ENCODE assay signal across 8 cellular contexts in genomic region chr1:226912587-226913176, GRCh38. TPM values are rescaled to one million over a fixed set of nuclear protein-coding genes. Genes with fewer than 3 reads are reported as not detected.
DNase-seq lines count a peak whose midpoint lies in the region; ATAC-seq, FAIRE-seq and TF ChIP-seq lines count a peak whose summit lies in the region.

No MANE protein-coding gene starts in this region.

- H3K9me3 Mint-ChIP-seq in CD14-positive monocyte: no peaks in the 10 kb centered on the region

- peaks cover 2% of the 10 kb centered on the region for H3K4me1 Mint-ChIP-seq in CD14-positive monocyte

- peaks cover 0 to 57% of the 10 kb centered on the region in 2 donors for H3K36me3 ChIP-seq in gastroesophageal sphincter

- peaks cover 0 to 18% (median 0%) of the 10 kb centered on the region in 3 donors for H3K4me1 ChIP-seq in gastroesophageal sphincter

- H3K4me3 Mint-ChIP-seq in CD14-positive monocyte: no peak overlapping the region

- no peak for TF ChIP-seq POLR2A in gastroesophageal sphincter (IDR thresholded peaks at IDR 0.05)

- H3K27me3 Mint-ChIP-seq in CD14-positive monocyte (ENCODE audit: low read depth in 3 of 3): no peaks in the 10 kb centered on the region

- ATAC-seq in GM19467 (IDR thresholded peaks at IDR 0.05; ENCODE audit: unreplicated experiment) (peak; percentile 63), gastroesophageal sphincter (peak; percentile 61)

- no peaks in the 10 kb centered on the region for H3K27me3 ChIP-seq in gastroesophageal sphincter

- no peak for FAIRE-seq in RCC 7860 (lab: Jason Lieb, UNC)

- no peak overlapping the region for H3K27ac ChIP-seq in gastroesophageal sphincter

- TF ChIP-seq CTCF in CD14-positive monocyte (IDR thresholded peaks at IDR 0.05): peak; percentile 30
- peak in 3 of 4 experiments; percentile 56 to 75 (median 56) for TF ChIP-seq CTCF in gastroesophageal sphincter (IDR thresholded peaks at IDR 0.05)

- no peaks in the 10 kb centered on the region for H3K36me3 Mint-ChIP-seq in CD14-positive monocyte

- 33 to 47% methylated on average over 8 to 12 of the region's 13 CpGs for WGBS in gastroesophageal sphincter (ENCODE audit: low coverage in 1 of 2), 2 donors

- no peak for DNase-seq in CD14-positive monocyte (ENCODE audit: low spot score)
- DNase-seq in NCI-H128 (lab: John Stamatoyannopoulos, UW; ENCODE audit: unreplicated experiment): peak; percentile 14
- peak; percentile 13 for DNase-seq in activated T-cell treated with anti-CD3 and anti-CD28 coated beads for 24 hours (ENCODE audit: low read depth)
- peak; percentile 52 for DNase-seq in pons (ENCODE audit: low spot score)
- DNase-seq in RCC 7860 (ENCODE audit: low spot score): no peak
- DNase-seq in Kasumi-1 (lab: John Stamatoyannopoulos, UW): no peak

- no peak overlapping the region for H3K27ac Mint-ChIP-seq in CD14-positive monocyte

- H3K4me3 ChIP-seq in gastroesophageal sphincter: no peak overlapping the region

- intact Hi-C loops in CD14-positive monocyte (cut with micrococcal nuclease): no loop called here

- no peaks in the 10 kb centered on the region for H3K9me3 ChIP-seq in gastroesophageal sphincter

- TF ChIP-seq EP300 in gastroesophageal sphincter (IDR thresholded peaks at IDR 0.05): no peak

RNA-seq across cellular contexts. Expression of gene COQ8A, which starts 27.4 kb away (rescaled TPM):
- 10 to 100 TPM; 33.1 to 38.2 TPM for polyA plus RNA-seq in CD14-positive monocyte
- 10 to 100 TPM; 53.2 to 94.0 (median 80.8) TPM for total RNA-seq in gastroesophageal sphincter

RNA-seq across cellular contexts. Expression of gene PSEN2, which starts 42.3 kb away (rescaled TPM):
- 10 to 100 TPM; 11.4 to 11.8 TPM for polyA plus RNA-seq in CD14-positive monocyte
- 10 to 100 TPM; 41.4 to 64.4 (median 42.5) TPM for total RNA-seq in gastroesophageal sphincter

Comparison
In these comparisons a context has a peak if more than half of its experiments do, and no peak if none do; other contexts are left out.
1. DNase-seq: peak in NCI-H128 (single experiment), activated T-cell treated with anti-CD3 and anti-CD28 coated beads for 24 hours (single experiment) and pons (single experiment); none in CD14-positive monocyte (single experiment), RCC 7860 (single experiment) and Kasumi-1 (0 of 2).